ENCODE assay signal across 24 cellular contexts in the genomic region with DNA sequence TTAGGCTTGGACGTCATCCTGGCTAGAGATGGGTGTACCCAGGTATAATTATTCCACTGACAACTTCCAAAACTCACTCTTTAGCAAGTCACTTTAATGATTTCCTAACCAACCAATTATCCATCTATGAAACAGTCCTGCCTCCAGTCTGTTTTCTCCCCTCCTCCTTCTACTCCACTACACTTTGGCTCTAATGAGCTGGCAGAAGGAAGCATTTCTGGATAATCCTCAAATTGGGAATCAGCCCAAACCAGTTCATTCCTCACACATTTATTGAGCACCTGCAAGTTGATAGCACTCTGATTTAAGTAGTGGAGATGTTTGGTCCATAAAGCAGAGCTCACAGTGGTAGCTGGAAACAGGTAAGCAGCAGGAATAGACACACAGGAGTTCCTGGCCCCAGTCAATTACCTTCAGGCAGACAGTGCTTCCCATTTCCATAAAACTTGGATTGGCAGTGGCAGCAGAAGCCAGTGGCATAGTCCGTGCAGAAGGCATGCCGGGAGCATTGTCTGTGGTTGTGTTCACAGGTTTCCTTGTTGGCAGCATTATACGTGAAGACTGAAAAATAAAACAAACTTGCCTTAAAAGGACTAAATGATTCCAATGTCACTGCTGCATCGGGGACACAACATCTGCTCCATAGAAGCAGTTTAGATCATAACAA. TPM values are rescaled to one million over a fixed set of nuclear protein-coding genes. Genes with fewer than 3 reads are reported as not detected.
DNase-seq lines count a peak whose midpoint lies in the region; ATAC-seq and TF ChIP-seq lines count a peak whose summit lies in the region.
"Had no signal": no experiment of that assay in that cellular context is flagged by ENCODE, and none has a peak within 500 bp of the region (broad histone marks: within the 10 kb centered on the region; RNA-seq: fewer than 3 reads in every experiment).

No MANE protein-coding gene starts in this region.

- no peak for TF ChIP-seq POLR2A in gastroesophageal sphincter (IDR thresholded peaks at IDR 0.05)

- no peak for ATAC-seq in gastroesophageal sphincter
- ATAC-seq in HG02571 (IDR thresholded peaks at IDR 0.05; ENCODE audit: unreplicated experiment) = no peak
- ATAC-seq in GM21529 (IDR thresholded peaks at IDR 0.05; ENCODE audit: unreplicated experiment) = no peak
- ATAC-seq: activated naive CD4-positive, alpha-beta T cell treated with anti-CD3 and anti-CD28 coated beads, Interleukin-2, amount 50 U/mL, for 72 hours; naive thymus-derived CD4-positive, alpha-beta T cell had no signal

- H3K4me1 ChIP-seq in gastroesophageal sphincter (peaks cover 21 to 60% (median 28%) of the 10 kb centered on the region in 3 donors), stomach smooth muscle (ENCODE audit: control insufficient read depth, insufficient read depth, low read length) (peaks cover 49% of the 10 kb centered on the region)

- 3 to 16% methylated on average over 4 to 5 of the region's 5 CpGs for WGBS in gastroesophageal sphincter (ENCODE audit: low coverage in 1 of 2), 2 donors

- H3K9me3 ChIP-seq in gastroesophageal sphincter (no peaks in the 10 kb centered on the region), stomach smooth muscle (ENCODE audit: control insufficient read depth in 2 of 2, low read length in 2 of 2) (no peaks in the 10 kb centered on the region)
- H3K9me3 ChIP-seq: SJSA1 had no signal

- TF ChIP-seq EP300 in gastroesophageal sphincter (IDR thresholded peaks at IDR 0.05) = no peak

- H3K9ac ChIP-seq in stomach smooth muscle (ENCODE audit: low read length in 2 of 2) = no peak overlapping the region

- peaks cover 0 to 51% of the 10 kb centered on the region in 2 donors for H3K36me3 ChIP-seq in gastroesophageal sphincter
- H3K36me3 ChIP-seq in stomach smooth muscle (ENCODE audit: control insufficient read depth in 2 of 2, insufficient read depth in 2 of 2, low read length in 2 of 2) = peaks cover 34 to 36% of the 10 kb centered on the region in 2 donors

- H3K4me3 ChIP-seq in gastroesophageal sphincter (no peak overlapping the region), stomach smooth muscle (ENCODE audit: low read length in 2 of 2) (peak overlapping the region in 1 of 2 donors; percentile 40)
- H3K4me3 ChIP-seq: SJSA1 had no signal

- DNase-seq in NCI-H1694 (lab: John Stamatoyannopoulos, UW) = peak; percentile 58
- peak; percentile 37 for DNase-seq in NCI-H69 (lab: John Stamatoyannopoulos, UW)
- DNase-seq in superior temporal gyrus (ENCODE audit: extremely low spot score) = no peak
- DNase-seq: activated B cell treated with CpG ODN at 0.5 μM for 24 hours; activated CD4-positive, alpha-beta T cell treated with anti-CD3 and anti-CD28 coated beads, Interleukin-2, amount 50 U/mL, for 48 hours; anterior cingulate cortex; Calu3; dermis blood vessel endothelial cell; DMS79 treated with DMSO at 0.1 percent for 48 hours; HCEC 1CT; hippocampal formation; immature natural killer cell; KG1; MM.1S; naive thymus-derived CD4-positive, alpha-beta T cell; NCI-H748 treated with DMSO at 0.1 percent for 48 hours; RPMI8226; small intestine had no signal

- peak overlapping the region; percentile 16 to 90 (median 80) for H3K27ac ChIP-seq in gastroesophageal sphincter
- peak overlapping the region; percentile 70 for H3K27ac ChIP-seq in stomach smooth muscle (ENCODE audit: low read length)
- H3K27ac ChIP-seq: SJSA1 had no signal

- no peak for TF ChIP-seq CTCF in gastroesophageal sphincter (IDR thresholded peaks at IDR 0.05)

- H3K27me3 ChIP-seq in gastroesophageal sphincter (no peaks in the 10 kb centered on the region), stomach smooth muscle (ENCODE audit: control insufficient read depth in 1 of 2, insufficient read depth in 2 of 2, low read length in 2 of 2) (no peaks in the 10 kb centered on the region)
- H3K27me3 ChIP-seq: SJSA1 had no signal

RNA-seq across cellular contexts. Expression of gene NID2, which starts 26.4 kb away (rescaled TPM):
- 10 to 100 TPM; 35.0 to 71.9 (median 63.3) TPM for total RNA-seq in gastroesophageal sphincter
- total RNA-seq: activated B cell treated with CpG ODN at 0.5 μM for 24 hours; activated naive CD4-positive, alpha-beta T cell treated with anti-CD3 and anti-CD28 coated beads, Interleukin-2, amount 50 U/mL, for 72 hours; Calu3 had no signal

RNA-seq across cellular contexts. Expression of gene RTRAF, which starts 53.2 kb away (rescaled TPM):
- 100 to 1,000 TPM in 1 of 4 donors, 10 to 100 TPM in 3; 72.2 to 109 (median 84.7) TPM for total RNA-seq in gastroesophageal sphincter
